10 cellular contexts compared by ENCODE assay signal in the genomic region with DNA sequence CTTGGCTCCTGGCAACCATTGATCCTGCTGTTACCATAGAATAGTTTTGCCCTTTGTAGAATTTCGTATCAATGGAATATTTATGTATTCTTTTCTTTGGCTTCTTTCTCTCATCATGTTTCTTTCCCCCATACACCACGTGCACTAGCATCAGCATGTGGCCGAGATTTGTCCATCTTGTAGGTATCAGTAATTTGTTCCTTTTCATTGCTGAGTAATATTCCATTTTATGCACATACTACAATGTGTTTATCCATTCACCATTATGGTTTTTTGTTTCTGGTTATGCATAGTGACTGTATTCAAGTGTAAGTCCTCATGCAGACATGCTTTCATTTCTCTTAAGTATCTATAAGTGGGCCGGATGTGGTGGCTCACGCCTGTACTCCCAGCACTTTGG. TPM values are rescaled to one million over a fixed set of nuclear protein-coding genes. Genes with fewer than 3 reads are reported as not detected.
"Had no signal": no experiment of that assay in that cellular context is flagged by ENCODE, and none has a peak within 500 bp of the region (broad histone marks: within the 10 kb centered on the region; RNA-seq: fewer than 3 reads in every experiment).

No MANE protein-coding gene starts in this region.

- H3K9me3 ChIP-seq: HAP-1 had no signal

- H2AFZ ChIP-seq: GM23248 had no signal

- H3K4me3 Mint-ChIP-seq: IgD-negative memory B cell had no signal

- H3K9ac ChIP-seq: GM23248 had no signal

- H3K36me3 ChIP-seq: HAP-1 had no signal

- H3K4me1 ChIP-seq: HAP-1 had no signal

- H3K4me3 ChIP-seq: GM23248, HAP-1 had no signal

- DNase-seq: GM23248, GOT3, H7, KG1 had no signal

- H3K27ac Mint-ChIP-seq: IgD-negative memory B cell had no signal

- FAIRE-seq: HTR-8/SVneo had no signal

- ATAC-seq: HCT116 had no signal

- H3K27ac ChIP-seq: GM23248 had no signal

RNA-seq across cellular contexts. Expression of a gene that starts 4.5 kb away (rescaled TPM):
- total RNA-seq: H4, HT-29 had no signal
- polyA plus RNA-seq: IgD-negative memory B cell had no signal
